20 cellular contexts compared by ENCODE assay signal in genomic region chr7:142571581-142571980, GRCh38.
DNase-seq lines count a peak whose midpoint lies in the region; ATAC-seq and TF ChIP-seq lines count a peak whose summit lies in the region.
"Had no signal": no experiment of that assay in that cellular context is flagged by ENCODE, and none has a peak within 500 bp of the region (broad histone marks: within the 10 kb centered on the region; RNA-seq: fewer than 3 reads in every experiment).

No MANE protein-coding gene starts in this region.

- no peak overlapping the region for H4K91ac ChIP-seq in IMR-90 (ENCODE audit: insufficient read depth, low read depth, low read length)

- no peaks in the 10 kb centered on the region for H3K27me3 ChIP-seq in IMR-90 (ENCODE audit: control insufficient read depth, insufficient read depth, low read length)
- no peaks in the 10 kb centered on the region for H3K27me3 ChIP-seq in smooth muscle cell (ENCODE audit: low read depth)
- H3K27me3 ChIP-seq: BLaER1 treated with 17β-estradiol and CSF1 and Interleukin-3, amounts not matched to agents 10 nM and 100 nM; SJSA1 had no signal

- POLR2A ChIA-PET in IMR-90 (lab: Charles Lee; ENCODE audit: unreplicated experiment), result no interaction called here

- peak overlapping the region; percentile 83; the same call in 1 of the 2 replicates for H2BK20ac ChIP-seq in IMR-90 (ENCODE audit: low read depth, low read length)

- H4K5ac ChIP-seq in IMR-90 (ENCODE audit: low read depth, low read length), result no peak overlapping the region; the same call in 1 of the 2 replicates

- H3K4me3 ChIP-seq in IMR-90 (ENCODE audit: insufficient read depth, low read depth, low read length) (no peak overlapping the region), astrocyte of the spinal cord (ENCODE audit: low read depth, low read length) (no peak overlapping the region), fibroblast of villous mesenchyme (ENCODE audit: low read depth, low read length) (no peak overlapping the region), smooth muscle cell (no peak overlapping the region)
- H3K4me3 ChIP-seq: A549; BLaER1 treated with 17β-estradiol and CSF1 and Interleukin-3, amounts not matched to agents 10 nM and 100 nM; SJSA1 had no signal

- H4K20me1 ChIP-seq in IMR-90 (ENCODE audit: insufficient read depth, low read length), result no peaks in the 10 kb centered on the region
- no peaks in the 10 kb centered on the region for H4K20me1 ChIP-seq in smooth muscle cell (ENCODE audit: low read depth)
- H4K20me1 ChIP-seq: BLaER1 treated with 17β-estradiol and CSF1 and Interleukin-3, amounts not matched to agents 10 nM and 100 nM had no signal

- H3K79me2 ChIP-seq in smooth muscle cell (ENCODE audit: low read depth), result no peaks in the 10 kb centered on the region

- ATAC-seq in IMR-90 (ENCODE audit: low read depth), result peak; percentile 33
- ATAC-seq in GM18870 (IDR thresholded peaks at IDR 0.05; ENCODE audit: unreplicated experiment), result no peak
- ATAC-seq: A549 had no signal

- in situ Hi-C loops in IMR-90 (cut with MboI; ENCODE audit: low sequenced_read_pairs), result loop anchor here (25.0 kb wide), 1 partner anchor 1316 kb away; no protein-coding TSS in a partner anchor
- in situ Hi-C loops in astrocyte of the spinal cord (cut with HindIII; ENCODE audit: low sequenced_read_pairs), result no loop called here

- H3K9me3 ChIP-seq in IMR-90 (ENCODE audit: control insufficient read depth, insufficient read depth, low read length), result no peaks in the 10 kb centered on the region
- H3K9me3 ChIP-seq in smooth muscle cell (replicated peaks; ENCODE audit: low read depth), result no peaks in the 10 kb centered on the region
- H3K9me3 ChIP-seq: A549, SJSA1 had no signal

- no peak overlapping the region for H2BK15ac ChIP-seq in IMR-90 (ENCODE audit: low read depth, low read length)

- H3K56ac ChIP-seq in IMR-90 (ENCODE audit: extremely low read depth, insufficient read depth, low read length), result no peak overlapping the region

- TF ChIP-seq RAD21 in IMR-90 (IDR thresholded peaks at IDR 0.05; ENCODE audit: low read length), result no peak

- peak overlapping the region; percentile 50; the same call in 1 of the 2 replicates for H3K4ac ChIP-seq in IMR-90 (ENCODE audit: low read depth, low read length)

- BruUV-seq in IMR-90 (replicated peaks; lab: Mats Ljungman, UMichigan), result no TSS peak

- peak overlapping the region; percentile 69 for H2BK5ac ChIP-seq in IMR-90 (ENCODE audit: low read depth, low read length, poor library complexity, severe bottlenecking)

- intact Hi-C loops in IMR-90 (cut with micrococcal nuclease), result no loop called here

- 0 out of 4 replicates have a peak, but pooled peaks cover 0 to 8% of the 10 kb centered on the region in 2 experiments for H3K79me1 ChIP-seq in IMR-90 (ENCODE audit: low read depth in 1 of 2, low read length in 2 of 2)

- no peak overlapping the region for H3K23ac ChIP-seq in IMR-90 (ENCODE audit: low read depth, low read length)

- peak overlapping the region; percentile 64 for H2BK120ac ChIP-seq in IMR-90 (ENCODE audit: low read depth, low read length)

- peaks cover 17% of the 10 kb centered on the region for H3K9me1 ChIP-seq in IMR-90 (ENCODE audit: insufficient read depth, low read length)

- DNase-seq in IMR-90 (peak; percentile 59), astrocyte of the spinal cord (ENCODE audit: low read depth, low spot score) (peak; percentile 41), fibroblast of villous mesenchyme (ENCODE audit: low read depth) (peak; percentile 19), smooth muscle cell (lab: John Stamatoyannopoulos, UW; ENCODE audit: unreplicated experiment) (no peak), NCI-H2227 (lab: John Stamatoyannopoulos, UW; ENCODE audit: unreplicated experiment) (no peak)
- DNase-seq in activated CD4-positive, alpha-beta T cell treated with anti-CD3 and anti-CD28 coated beads, Interleukin-2, amount 50 U/mL, for 48 hours, result no peak
- DNase-seq: AML-193; CD4-positive, alpha-beta T cell; KG1; NCI-H1048; NCI-H1694; NCI-H2029 treated with DMSO at 0.1 percent for 48 hours; NCI-H2227 treated with DMSO at 0.1 percent for 48 hours; NCI-H526 treated with DMSO at 0.1 percent for 48 hours; Right ventricle myocardium superior; RPMI8226 had no signal

- peak overlapping the region; percentile 61; the same call in 1 of the 2 replicates for H3K14ac ChIP-seq in IMR-90 (replicated peaks; ENCODE audit: low read depth, low read length)

- H2AFZ ChIP-seq in IMR-90 (replicated peaks; ENCODE audit: low read length, poor library complexity), result no peak overlapping the region
- H2AFZ ChIP-seq in smooth muscle cell (ENCODE audit: low read depth), result peak overlapping the region; percentile 19

- peaks cover 11% of the 10 kb centered on the region for H3K4me1 ChIP-seq in IMR-90 (ENCODE audit: control insufficient read depth, insufficient read depth, low read length)
- H3K4me1 ChIP-seq in smooth muscle cell (ENCODE audit: low read depth), result no peaks in the 10 kb centered on the region

- dilution Hi-C loops in IMR-90 (cut with HindIII; ENCODE audit: low sequenced_read_pairs, unreplicated experiment), result no loop called here

- H3K18ac ChIP-seq in IMR-90 (ENCODE audit: low read depth, low read length), result peak overlapping the region; percentile 77; the same call in 1 of the 2 replicates

- H3K9ac ChIP-seq in IMR-90 (ENCODE audit: low read depth, low read length) (no peak overlapping the region), smooth muscle cell (ENCODE audit: low read depth) (no peak overlapping the region)
- H3K9ac ChIP-seq: BLaER1 treated with 17β-estradiol and CSF1 and Interleukin-3, amounts not matched to agents 10 nM and 100 nM had no signal

- H2AK9ac ChIP-seq in IMR-90 (replicated peaks; ENCODE audit: low read depth, low read length, poor library complexity), result no peak overlapping the region

- H3K36me3 ChIP-seq in IMR-90 (ENCODE audit: control insufficient read depth, insufficient read depth, low read length) (no peaks in the 10 kb centered on the region), smooth muscle cell (ENCODE audit: low read depth) (no peaks in the 10 kb centered on the region)
- H3K36me3 ChIP-seq: BLaER1 treated with 17β-estradiol and CSF1 and Interleukin-3, amounts not matched to agents 10 nM and 100 nM; SJSA1 had no signal

- no peak overlapping the region for H3K4me2 ChIP-seq in IMR-90 (ENCODE audit: low read depth, low read length)
- no peak overlapping the region for H3K4me2 ChIP-seq in smooth muscle cell
- H3K4me2 ChIP-seq: A549; BLaER1 treated with 17β-estradiol and CSF1 and Interleukin-3, amounts not matched to agents 10 nM and 100 nM had no signal

- H2AK5ac ChIP-seq in IMR-90 (ENCODE audit: low read depth, low read length), result 0 out of 2 replicates have a peak overlapping the region, but pooled peaks have one; percentile 9

- H3K27ac ChIP-seq in IMR-90 (ENCODE audit: insufficient read depth, low read length) (no peak overlapping the region), smooth muscle cell (ENCODE audit: low read depth) (no peak overlapping the region)
- H3K27ac ChIP-seq: A549; BLaER1 treated with 17β-estradiol and CSF1 and Interleukin-3, amounts not matched to agents 10 nM and 100 nM; SJSA1 had no signal

- TF ChIP-seq CTCF in IMR-90 (conservative IDR thresholded peaks at IDR 0.05; ENCODE audit: low read depth, low read length) (no peak), astrocyte of the spinal cord (IDR thresholded peaks at IDR 0.05; ENCODE audit: low read depth, low read length) (no peak), fibroblast of villous mesenchyme (IDR thresholded peaks at IDR 0.05; ENCODE audit: insufficient read depth, low read depth, low read length) (no peak), smooth muscle cell (IDR thresholded peaks at IDR 0.05; ENCODE audit: borderline replicate concordance, insufficient read depth, poor library complexity, severe bottlenecking) (no peak)

- TF ChIP-seq POLR2A in IMR-90 (IDR thresholded peaks at IDR 0.05; ENCODE audit: low read depth, low read length), result no peak

- no CpG with 5 or more reads among the region's 3 CpGs for WGBS in IMR-90 (ENCODE audit: extremely low coverage in 2 of 2, insufficient read length in 1 of 2), 2 experiments
- WGBS in smooth muscle cell (ENCODE audit: low lambda C conversion rate), result 57% methylated on average over 3 of the region's 3 CpGs

- H3F3A ChIP-seq in smooth muscle cell (ENCODE audit: low read depth), result peaks cover 4% of the 10 kb centered on the region

- H4K8ac ChIP-seq in IMR-90 (ENCODE audit: low read depth in 2 of 2, low read length in 2 of 2), result peak overlapping the region in 1 of 2 experiments; percentile 63; a peak in 2 of 4 replicates

- CTCF ChIA-PET in IMR-90 (lab: Yijun Ruan, JAX), result interaction anchor here (1.3 to 2.2 kb wide), 3 partner anchors 14 to 37 kb away, joined by 3 to 8 read pairs (median 3); no protein-coding TSS in a partner anchor

TF ChIP-seq in IMR-90, 13 proteins besides CTCF, POLR2A, EP300 and RAD21:
- TF ChIP-seq MXI1 (IDR thresholded peaks at IDR 0.05; ENCODE audit: borderline replicate concordance, low read depth, low read length), result no peak
- TF ChIP-seq BHLHE40 (IDR thresholded peaks at IDR 0.05; ENCODE audit: low read depth, low read length), result no peak
- TF ChIP-seq ELK1 (IDR thresholded peaks at IDR 0.05; ENCODE audit: borderline replicate concordance, low read depth, low read length), result no peak
- TF ChIP-seq RFX5 (IDR thresholded peaks at IDR 0.05; ENCODE audit: low read depth, low read length), result no peak
- no peak for TF ChIP-seq RCOR1 (IDR thresholded peaks at IDR 0.05; ENCODE audit: insufficient replicate concordance, low read length)
- TF ChIP-seq CHD1 (IDR thresholded peaks at IDR 0.05; ENCODE audit: low read depth, low read length), result no peak
- TF ChIP-seq SMC3 (IDR thresholded peaks at IDR 0.05; ENCODE audit: low read depth, low read length), result no peak
TF ChIP-seq in IMR-90: peak in this region for 0.

Comparison
In these comparisons a context has a peak if more than half of its experiments do, and no peak if none do; other contexts are left out.
1. DNase-seq: peak in IMR-90 (single experiment), astrocyte of the spinal cord (single experiment) and fibroblast of villous mesenchyme (single experiment); none in smooth muscle cell (single experiment), NCI-H2227 (single experiment) and activated CD4-positive, alpha-beta T cell treated with anti-CD3 and anti-CD28 coated beads, Interleukin-2, amount 50 U/mL, for 48 hours (0 of 2).